Comparison of ENCODE assay signal across 8 cellular contexts in the genomic region with DNA sequence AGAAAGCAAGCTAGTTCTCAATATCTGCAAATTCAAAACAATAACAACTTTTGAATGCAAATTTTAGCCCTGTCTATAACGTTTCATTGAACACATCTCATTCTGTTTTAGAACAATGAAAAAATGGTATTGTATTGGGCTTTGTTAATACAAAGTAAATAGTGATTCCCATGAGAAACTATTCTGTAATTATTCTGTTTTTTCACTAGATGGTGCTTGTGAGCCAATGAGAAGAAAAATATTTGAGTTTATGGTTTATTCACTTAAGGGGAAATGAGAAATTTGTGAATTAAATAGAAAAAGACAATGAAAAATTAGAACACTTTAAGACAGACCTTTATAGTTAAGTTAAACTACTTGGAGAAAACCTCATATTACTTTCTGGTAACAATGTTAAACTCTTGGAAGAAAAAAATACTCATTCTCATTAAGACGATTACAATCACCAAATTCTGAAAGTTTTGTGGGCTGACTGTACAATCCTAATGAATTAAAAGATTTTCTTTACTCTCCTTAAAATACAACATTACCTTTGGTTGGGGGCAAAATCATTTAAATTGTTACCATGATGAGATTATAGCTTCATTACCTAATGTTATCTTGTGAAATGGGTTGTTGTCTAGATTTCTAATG.
A peak's percentile ranks its signal among the peaks of the same experiment; 100 is the strongest.
DNase-seq lines count a peak whose midpoint lies in the region; ATAC-seq and TF ChIP-seq lines count a peak whose summit lies in the region.

No MANE protein-coding gene starts in this region.

- no peak for TF ChIP-seq POLR2A in transverse colon (IDR thresholded peaks at IDR 0.05)

- H3K9me3 ChIP-seq in CD4-positive, CD25-positive, alpha-beta regulatory T cell (ENCODE audit: control insufficient read depth in 2 of 2, low read length in 2 of 2): no peaks in the 10 kb centered on the region
- no peaks in the 10 kb centered on the region for H3K9me3 ChIP-seq in transverse colon

- H3K27ac ChIP-seq in CD4-positive, CD25-positive, alpha-beta regulatory T cell (ENCODE audit: insufficient read depth, low read length, poor library complexity, severe bottlenecking): no peak overlapping the region
- no peak overlapping the region for H3K27ac ChIP-seq in HL-60 (replicated peaks)
- H3K27ac ChIP-seq in transverse colon: no peak overlapping the region

- in situ Hi-C loops in transverse colon (cut with MboI; ENCODE audit: low pct_ligation_motif_present in 1 of 4, low pct_unique_long_range_greater_than_20kb in 1 of 4, low sequenced_read_pairs in 3 of 4): loop anchor here in 2 of 4 donors (10.0 to 25.0 kb wide), 2 partner anchors 1045 to 1057 kb away; no protein-coding TSS in a partner anchor

- H3K4me3 ChIP-seq in CD4-positive, CD25-positive, alpha-beta regulatory T cell (ENCODE audit: low read depth, low read length): no peak overlapping the region
- no peak overlapping the region for H3K4me3 ChIP-seq in HL-60 (replicated peaks; ENCODE audit: insufficient read depth, low read length)
- H3K4me3 ChIP-seq in transverse colon: no peak overlapping the region

- H3K27ac Mint-ChIP-seq in CD4-positive, CD25-positive, alpha-beta regulatory T cell: no peak overlapping the region

- H3K27me3 ChIP-seq in CD4-positive, CD25-positive, alpha-beta regulatory T cell (ENCODE audit: control insufficient read depth, insufficient read depth, low read length): peaks cover 5% of the 10 kb centered on the region
- H3K27me3 ChIP-seq in HL-60 (ENCODE audit: insufficient read depth, poor library complexity, severe bottlenecking) (peaks cover 4% of the 10 kb centered on the region), transverse colon (no peaks in the 10 kb centered on the region)

- no peaks in the 10 kb centered on the region for H3K36me3 ChIP-seq in CD4-positive, CD25-positive, alpha-beta regulatory T cell (ENCODE audit: control insufficient read depth, insufficient read depth, low read length)
- H3K36me3 ChIP-seq in transverse colon: no peaks in the 10 kb centered on the region

- intact Hi-C loops in transverse colon (cut with DNase I; ENCODE audit: low total_unique reads): no loop called here

- WGBS in transverse colon (ENCODE audit: low coverage in 1 of 2), 2 donors: 27 to 39% methylated on average over 2 of the region's 2 CpGs

- H3K27me3 Mint-ChIP-seq in CD4-positive, CD25-positive, alpha-beta regulatory T cell: no peaks in the 10 kb centered on the region
- H3K27me3 Mint-ChIP-seq in activated T-cell treated with anti-CD3 and anti-CD28 coated beads, Interleukin-2, amount 50 U/mL, for 4 hours (ENCODE audit: low read depth): peaks cover 5% of the 10 kb centered on the region

- ATAC-seq in CD4-positive, CD25-positive, alpha-beta regulatory T cell (ENCODE audit: low read depth in 2 of 2): no peak
- no peak for ATAC-seq in HG03025 (IDR thresholded peaks at IDR 0.05; ENCODE audit: low FRiP score, unreplicated experiment)
- ATAC-seq in activated T-cell treated with anti-CD3 and anti-CD28 coated beads, Interleukin-2, amount 50 U/mL, for 4 hours: no peak

- no peak overlapping the region for H3K4me3 Mint-ChIP-seq in CD4-positive, CD25-positive, alpha-beta regulatory T cell
- no peak overlapping the region for H3K4me3 Mint-ChIP-seq in activated T-cell treated with anti-CD3 and anti-CD28 coated beads, Interleukin-2, amount 50 U/mL, for 4 hours

- no peaks in the 10 kb centered on the region for H3K4me1 Mint-ChIP-seq in CD4-positive, CD25-positive, alpha-beta regulatory T cell
- no peaks in the 10 kb centered on the region for H3K4me1 Mint-ChIP-seq in activated T-cell treated with anti-CD3 and anti-CD28 coated beads, Interleukin-2, amount 50 U/mL, for 4 hours (ENCODE audit: low read depth)

- no peaks in the 10 kb centered on the region for H3K36me3 Mint-ChIP-seq in CD4-positive, CD25-positive, alpha-beta regulatory T cell
- H3K36me3 Mint-ChIP-seq in activated T-cell treated with anti-CD3 and anti-CD28 coated beads, Interleukin-2, amount 50 U/mL, for 4 hours (ENCODE audit: insufficient read depth): no peaks in the 10 kb centered on the region

- peaks cover 0 to 1% (median 0%) of the 10 kb centered on the region in 7 donors for H3K9me3 Mint-ChIP-seq in CD4-positive, CD25-positive, alpha-beta regulatory T cell
- no peaks in the 10 kb centered on the region for H3K9me3 Mint-ChIP-seq in activated T-cell treated with anti-CD3 and anti-CD28 coated beads, Interleukin-2, amount 50 U/mL, for 4 hours

- no peak for TF ChIP-seq EP300 in transverse colon (IDR thresholded peaks at IDR 0.05; ENCODE audit: low read depth)

- H3K4me1 ChIP-seq in CD4-positive, CD25-positive, alpha-beta regulatory T cell (ENCODE audit: control insufficient read depth, insufficient read depth, low read length, poor library complexity, severe bottlenecking): no peaks in the 10 kb centered on the region
- H3K4me1 ChIP-seq in transverse colon: no peaks in the 10 kb centered on the region

- peak in 2 of 3 donors; percentile 2 to 29 for DNase-seq in CD4-positive, CD25-positive, alpha-beta regulatory T cell
- no peak for DNase-seq in HL-60 (ENCODE audit: low read depth in 1 of 2, low spot score in 1 of 2)
- peak; percentile 42 for DNase-seq in SHP77 treated with DMSO at 0.1 percent for 48 hours (lab: John Stamatoyannopoulos, UW)
- DNase-seq in foreskin melanocyte: peak; percentile 18
- DNase-seq in transverse colon: no peak
- no peak for DNase-seq in activated T-cell treated with anti-CD3 and anti-CD28 coated beads, Interleukin-2, amount 50 U/mL, for 4 hours
- no peak for DNase-seq in activated T-cell treated with anti-CD3 and anti-CD28 coated beads for 4 hours

- TF ChIP-seq CTCF in HL-60 (IDR thresholded peaks at IDR 0.05; ENCODE audit: insufficient read depth, low read length) (peak; percentile 24), transverse colon (IDR thresholded peaks at IDR 0.05) (peak; percentile 26 to 49 (median 42))

Comparison
In these comparisons a context has a peak if more than half of its experiments do, and no peak if none do; other contexts are left out.
1. DNase-seq: peak in CD4-positive, CD25-positive, alpha-beta regulatory T cell (2 of 3), SHP77 treated with DMSO at 0.1 percent for 48 hours (single experiment) and foreskin melanocyte (single experiment); none in HL-60 (0 of 2), transverse colon (single experiment), activated T-cell treated with anti-CD3 and anti-CD28 coated beads, Interleukin-2, amount 50 U/mL, for 4 hours (single experiment) and activated T-cell treated with anti-CD3 and anti-CD28 coated beads for 4 hours (single experiment).